In genomic region chr10:102111276-102111675, GRCh38 we compare ENCODE assay signal across 1 cellular context.
TF ChIP-seq lines count a peak whose summit lies in the region.

No MANE protein-coding gene starts in this region.

TF ChIP-seq in K562, 482 proteins besides CTCF, POLR2A, EP300 and RAD21:
- no peak for TF ChIP-seq HNRNPH1 (optimal IDR thresholded peaks at IDR 0.05; ENCODE audit: low read depth, low read length)
- TF ChIP-seq RFX5 (IDR thresholded peaks at IDR 0.05; ENCODE audit: low read depth, low read length) = no peak
TF ChIP-seq in K562: peak in this region for 0.
